11 cellular contexts compared by ENCODE assay signal in genomic region chr1:234758851-234759250, GRCh38.
A peak's percentile ranks its signal among the peaks of the same experiment; 100 is the strongest.
DNase-seq lines count a peak whose midpoint lies in the region; ATAC-seq and TF ChIP-seq lines count a peak whose summit lies in the region.
"Had no signal": no experiment of that assay in that cellular context is flagged by ENCODE, and none has a peak within 500 bp of the region (broad histone marks: within the 10 kb centered on the region; RNA-seq: fewer than 3 reads in every experiment).

No MANE protein-coding gene starts in this region.

- no peak overlapping the region for H3K4me3 ChIP-seq in CD4-positive, CD25-positive, alpha-beta regulatory T cell (ENCODE audit: low read depth, low read length)
- H3K4me3 ChIP-seq in mucosa of descending colon = no peak overlapping the region

- no peak for TF ChIP-seq CTCF in mucosa of descending colon (IDR thresholded peaks at IDR 0.05)

- peak; percentile 82 to 90 for ATAC-seq in CD4-positive, CD25-positive, alpha-beta regulatory T cell (ENCODE audit: low read depth in 2 of 2)
- ATAC-seq in mucosa of descending colon (peak; percentile 70), HG03520 (IDR thresholded peaks at IDR 0.05; ENCODE audit: unreplicated experiment) (no peak)

- peak overlapping the region; percentile 15 to 67 (median 58) for H3K4me3 Mint-ChIP-seq in CD4-positive, CD25-positive, alpha-beta regulatory T cell

- peaks cover 4% of the 10 kb centered on the region for H3K36me3 Mint-ChIP-seq in CD4-positive, CD25-positive, alpha-beta regulatory T cell

- H3K27me3 ChIP-seq in CD4-positive, CD25-positive, alpha-beta regulatory T cell (ENCODE audit: control insufficient read depth, insufficient read depth, low read length) = no peaks in the 10 kb centered on the region

- peaks cover 0 to 2% (median 0%) of the 10 kb centered on the region in 7 donors for H3K9me3 Mint-ChIP-seq in CD4-positive, CD25-positive, alpha-beta regulatory T cell

- peaks cover 0 to 49% (median 22%) of the 10 kb centered on the region in 4 donors for H3K4me1 Mint-ChIP-seq in CD4-positive, CD25-positive, alpha-beta regulatory T cell

- H3K27ac Mint-ChIP-seq in CD4-positive, CD25-positive, alpha-beta regulatory T cell = peak overlapping the region; percentile 88 to 99 (median 92)

- H3K4me1 ChIP-seq in CD4-positive, CD25-positive, alpha-beta regulatory T cell (ENCODE audit: control insufficient read depth, insufficient read depth, low read length, poor library complexity, severe bottlenecking) = peaks cover 23% of the 10 kb centered on the region
- H3K4me1 ChIP-seq in mucosa of descending colon (ENCODE audit: low read depth) = no peaks in the 10 kb centered on the region

- peak overlapping the region; percentile 44 for H3K27ac ChIP-seq in CD4-positive, CD25-positive, alpha-beta regulatory T cell (ENCODE audit: insufficient read depth, low read length, poor library complexity, severe bottlenecking)

- no peaks in the 10 kb centered on the region for H3K9me3 ChIP-seq in CD4-positive, CD25-positive, alpha-beta regulatory T cell (ENCODE audit: control insufficient read depth in 2 of 2, low read length in 2 of 2)
- H3K9me3 ChIP-seq in mucosa of descending colon = no peaks in the 10 kb centered on the region

- H3K36me3 ChIP-seq in CD4-positive, CD25-positive, alpha-beta regulatory T cell (ENCODE audit: control insufficient read depth, insufficient read depth, low read length) = no peaks in the 10 kb centered on the region
- no peaks in the 10 kb centered on the region for H3K36me3 ChIP-seq in mucosa of descending colon (ENCODE audit: low read depth)

- intact Hi-C loops in mucosa of descending colon (cut with DNase I, micrococcal nuclease) = no loop called here

- H3K27me3 Mint-ChIP-seq in CD4-positive, CD25-positive, alpha-beta regulatory T cell = peaks cover 9% of the 10 kb centered on the region

- DNase-seq in CD4-positive, CD25-positive, alpha-beta regulatory T cell = peak; percentile 32 to 81 (median 73)
- DNase-seq in MV-4-11 (lab: John Stamatoyannopoulos, UW) = peak; percentile 36
- DNase-seq in activated effector memory CD4-positive, alpha-beta T cell treated with anti-CD3 and anti-CD28 coated beads, Interleukin-2, amount 50 U/mL, for 16 hours = peak; percentile 74
- no peak for DNase-seq in mucosa of descending colon
- DNase-seq in OCI-M1 (lab: John Stamatoyannopoulos, UW) = no peak
- no peak for DNase-seq in SHP77 treated with DMSO at 0.1 percent for 48 hours (lab: John Stamatoyannopoulos, UW)
- DNase-seq in NCI-H69 (lab: John Stamatoyannopoulos, UW) = no peak
- DNase-seq: cerebellar nuclear complex, NCI-H1694 treated with DMSO at 0.1 percent for 48 hours, NCI-H774 had no signal

Comparison
In these comparisons a context has a peak if more than half of its experiments do, and no peak if none do; other contexts are left out.
1. DNase-seq: peak in CD4-positive, CD25-positive, alpha-beta regulatory T cell (3 of 3), MV-4-11 (single experiment) and activated effector memory CD4-positive, alpha-beta T cell treated with anti-CD3 and anti-CD28 coated beads, Interleukin-2, amount 50 U/mL, for 16 hours (single experiment); none in mucosa of descending colon (0 of 3), OCI-M1 (single experiment), SHP77 treated with DMSO at 0.1 percent for 48 hours (single experiment) and NCI-H69 (single experiment).